Comparison of ENCODE assay signal across 14 cellular contexts in genomic region chr12:43740511-43741100, GRCh38. TPM values are rescaled to one million over a fixed set of nuclear protein-coding genes. Genes with fewer than 3 reads are reported as not detected.
DNase-seq lines count a peak whose midpoint lies in the region; ATAC-seq, FAIRE-seq and TF ChIP-seq lines count a peak whose summit lies in the region.
"Had no signal": no experiment of that assay in that cellular context is flagged by ENCODE, and none has a peak within 500 bp of the region (broad histone marks: within the 10 kb centered on the region; RNA-seq: fewer than 3 reads in every experiment).

No MANE protein-coding gene starts in this region.

- TF ChIP-seq CTCF in GM13976 (IDR thresholded peaks at IDR 0.05; ENCODE audit: borderline replicate concordance, control extremely low read depth, extremely low read depth, insufficient read depth, missing control alignments) (no peak), fibroblast of mammary gland (conservative IDR thresholded peaks at IDR 0.05; ENCODE audit: control insufficient read depth, insufficient read depth, low read depth, low read length) (no peak)

- no peak overlapping the region for H3K4me3 ChIP-seq in fibroblast of mammary gland (ENCODE audit: control insufficient read depth, low read depth, low read length)
- H3K4me3 ChIP-seq: right lobe of liver, vagina had no signal

- no peak for FAIRE-seq in frontal cortex (lab: Jason Lieb, UNC)

- in situ Hi-C loops in GM13976 (cut with MboI; ENCODE audit: low sequenced_read_pairs, unreplicated experiment), result no loop called here

- ATAC-seq in GM21390 (IDR thresholded peaks at IDR 0.05; ENCODE audit: unreplicated experiment) (peak; percentile 79), HG03378 (IDR thresholded peaks at IDR 0.05; ENCODE audit: unreplicated experiment) (peak; percentile 78), sciatic nerve (no peak)
- ATAC-seq: left colon; naive thymus-derived CD8-positive, alpha-beta T cell; right lobe of liver had no signal

- intact Hi-C loops in sciatic nerve (cut with DNase I), result no loop called here

- DNase-seq in GM13976 (ENCODE audit: low spot score) (peak; percentile 20), fibroblast of mammary gland (ENCODE audit: low read depth) (peak; percentile 7), frontal cortex (ENCODE audit: low spot score in 2 of 2) (no peak), C1 segment of cervical spinal cord (lab: John Stamatoyannopoulos, UW) (no peak), sciatic nerve (ENCODE audit: low spot score) (no peak), SW480 (ENCODE audit: low spot score) (no peak)
- DNase-seq: activated naive CD4-positive, alpha-beta T cell; DMS53; left colon; naive thymus-derived CD8-positive, alpha-beta T cell; right lobe of liver had no signal

RNA-seq across cellular contexts. Expression of gene PUS7L, which starts 18.0 kb away (rescaled TPM):
- 26.5 TPM for total RNA-seq in frontal cortex
- total RNA-seq in sciatic nerve, result 15.7 TPM

RNA-seq across cellular contexts. Expression of gene IRAK4, which starts 18.1 kb away (rescaled TPM):
- total RNA-seq in frontal cortex, result 4.1 TPM
- 20.7 TPM for total RNA-seq in sciatic nerve

Comparison
In these comparisons a context has a peak if more than half of its experiments do, and no peak if none do; other contexts are left out.
1. DNase-seq: peak in GM13976 (single experiment) and fibroblast of mammary gland (single experiment); none in frontal cortex (0 of 2), C1 segment of cervical spinal cord (0 of 14), sciatic nerve (single experiment) and SW480 (single experiment).